In the genomic region with DNA sequence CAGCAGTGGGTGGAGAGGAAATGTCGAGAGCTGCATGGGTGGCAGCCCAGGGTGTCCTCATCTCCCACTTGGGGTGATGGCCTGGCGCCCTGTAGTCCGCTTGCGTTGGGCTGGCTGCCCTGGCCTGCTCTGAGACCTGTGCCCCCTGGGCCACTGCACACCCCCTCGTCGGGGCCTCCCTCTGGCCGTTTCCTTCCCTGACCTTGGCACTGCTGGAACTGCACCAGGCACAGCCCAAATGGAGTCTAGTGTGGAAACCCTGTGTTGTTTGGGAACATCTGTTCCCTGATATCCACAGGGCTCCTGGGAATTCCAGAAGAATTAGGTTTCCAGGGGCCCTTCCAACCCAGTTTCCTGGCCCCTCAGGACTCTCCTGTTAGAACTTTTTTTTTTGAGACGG, we compare ENCODE assay signal across 19 cellular contexts. TPM values are rescaled to one million over a fixed set of nuclear protein-coding genes. Genes with fewer than 3 reads are reported as not detected.
"Had no signal": no experiment of that assay in that cellular context is flagged by ENCODE, and none has a peak within 500 bp of the region (broad histone marks: within the 10 kb centered on the region; RNA-seq: fewer than 3 reads in every experiment).

No MANE protein-coding gene starts in this region.

- H3K27me3 Mint-ChIP-seq: activated CD4-positive, alpha-beta memory T cell treated with anti-CD3 and anti-CD28 coated beads for 36 hours had no signal

- H3K4me3 ChIP-seq: esophagus muscularis mucosa, lung, SK-N-MC had no signal

- H3K27ac Mint-ChIP-seq: activated B cell treated with CpG ODN at 0.5 μM for 24 hours; activated CD4-positive, alpha-beta memory T cell treated with anti-CD3 and anti-CD28 coated beads for 36 hours; activated naive CD4-positive, alpha-beta T cell treated with anti-CD3 and anti-CD28 coated beads, Interleukin-2, amount 10 ng/mL, durations not matched to agents 7 days and 5 days; dendritic cell treated with granulocyte-macrophage colony-stimulating factor and Interleukin-4, amounts not matched to agents 40 ng/mL and 50 ng/mL, for 4 days; natural killer cell; stimulated activated naive CD8-positive, alpha-beta T cell treated with anti-CD3 and anti-CD28 coated beads, Interleukin-15, Interleukin-2, amounts not matched to agents 100 ng/mL and 50 ng/mL, for 24 hours had no signal

- ATAC-seq: activated T-cell treated with anti-CD3 and anti-CD28 coated beads, Interleukin-2, amount 50 U/mL, for 4 hours; natural killer cell had no signal

- DNase-seq: activated B cell treated with CpG ODN at 0.5 μM for 24 hours; activated CD4-positive, alpha-beta memory T cell treated with anti-CD3 and anti-CD28 coated beads for 36 hours; activated CD4-positive, alpha-beta T cell treated with anti-CD3 and anti-CD28 coated beads for 4 hours; activated effector memory CD4-positive, alpha-beta T cell treated with Interleukin-2 at 50 U/mL for 16 hours; activated naive CD4-positive, alpha-beta T cell treated with anti-CD3 and anti-CD28 coated beads, Interleukin-2, amount 10 ng/mL, durations not matched to agents 7 days and 5 days; activated T-cell treated with anti-CD3 and anti-CD28 coated beads, Interleukin-2, amount 50 U/mL, for 4 hours; effector CD8-positive, alpha-beta T cell; natural killer cell; stimulated activated CD4-positive, alpha-beta T cell treated with anti-CD3 and anti-CD28 coated beads, Interleukin-15, amount 100 ng/mL, for 24 hours; stimulated activated CD4-positive, alpha-beta T cell treated with anti-CD3 and anti-CD28 coated beads, Interleukin-2, amount 100 ng/mL, for 48 hours; trophoblast cell had no signal

- H3K36me3 ChIP-seq: esophagus muscularis mucosa, neutrophil had no signal

- FAIRE-seq: bronchial epithelial cell, endothelial cell of umbilical vein had no signal

- H3K27me3 ChIP-seq: esophagus muscularis mucosa had no signal

- H3K4me1 Mint-ChIP-seq: activated B cell treated with CpG ODN at 0.5 μM for 24 hours; activated naive CD4-positive, alpha-beta T cell treated with anti-CD3 and anti-CD28 coated beads, Interleukin-2, amount 10 ng/mL, durations not matched to agents 7 days and 5 days; natural killer cell had no signal

- H3K36me3 Mint-ChIP-seq: activated CD4-positive, alpha-beta memory T cell treated with anti-CD3 and anti-CD28 coated beads for 36 hours; activated naive CD4-positive, alpha-beta T cell treated with anti-CD3 and anti-CD28 coated beads, Interleukin-2, amount 10 ng/mL, durations not matched to agents 7 days and 5 days; natural killer cell had no signal

- H3K9me3 ChIP-seq: esophagus muscularis mucosa, neutrophil had no signal

- H3K27ac ChIP-seq: esophagus muscularis mucosa, neutrophil, SK-N-MC had no signal

- H3K4me3 Mint-ChIP-seq: activated B cell treated with CpG ODN at 0.5 μM for 24 hours; activated CD4-positive, alpha-beta memory T cell treated with anti-CD3 and anti-CD28 coated beads for 36 hours; activated naive CD4-positive, alpha-beta T cell treated with anti-CD3 and anti-CD28 coated beads, Interleukin-2, amount 10 ng/mL, durations not matched to agents 7 days and 5 days; activated T-cell treated with anti-CD3 and anti-CD28 coated beads, Interleukin-2, amount 50 U/mL, for 4 hours; dendritic cell treated with granulocyte-macrophage colony-stimulating factor and Interleukin-4, amounts not matched to agents 40 ng/mL and 50 ng/mL, for 4 days; natural killer cell; stimulated activated naive CD8-positive, alpha-beta T cell treated with anti-CD3 and anti-CD28 coated beads, Interleukin-15, Interleukin-2, amounts not matched to agents 100 ng/mL and 50 ng/mL, for 24 hours had no signal

RNA-seq across cellular contexts. Expression of a gene that starts 13.9 kb away (rescaled TPM):
- total RNA-seq: activated B cell treated with CpG ODN at 0.5 μM for 24 hours, bronchial epithelial cell, endothelial cell of umbilical vein had no signal
